In the genomic region with DNA sequence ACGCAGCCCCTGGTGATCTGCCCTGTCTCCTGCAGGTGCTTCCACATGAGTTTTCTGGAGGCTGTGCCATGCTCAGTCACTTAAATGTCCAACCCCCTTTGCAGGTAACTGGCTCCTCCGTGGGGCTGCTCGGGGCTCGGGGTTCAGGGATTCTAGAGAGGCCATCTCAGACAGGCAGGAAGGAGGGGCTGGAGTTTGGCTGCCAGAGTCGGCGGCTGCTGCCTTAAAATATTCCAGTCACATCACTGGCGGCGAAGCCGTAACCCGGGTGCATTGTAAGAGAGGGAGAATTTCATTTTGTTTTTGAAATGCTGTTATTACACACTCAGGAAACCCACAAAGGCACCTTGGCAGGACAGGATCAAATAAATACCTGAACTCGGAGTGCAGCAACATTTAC, we compare ENCODE assay signal across 16 cellular contexts.
DNase-seq lines count a peak whose midpoint lies in the region; FAIRE-seq and TF ChIP-seq lines count a peak whose summit lies in the region.
"Had no signal": no experiment of that assay in that cellular context is flagged by ENCODE, and none has a peak within 500 bp of the region (broad histone marks: within the 10 kb centered on the region; RNA-seq: fewer than 3 reads in every experiment).

No MANE protein-coding gene starts in this region.

- no peak overlapping the region for H3K4me3 ChIP-seq in neural progenitor cell
- H3K4me3 ChIP-seq in MM.1S (ENCODE audit: low read length) = no peak overlapping the region
- H3K4me3 ChIP-seq: BLaER1 had no signal

- peaks cover 15% of the 10 kb centered on the region for H3K9me3 Mint-ChIP-seq in neural progenitor cell
- peaks cover 26% of the 10 kb centered on the region for H3K9me3 Mint-ChIP-seq in nephron progenitor cell

- H3K4me2 ChIP-seq in neural progenitor cell = no peak overlapping the region
- H3K4me2 ChIP-seq in MM.1S (ENCODE audit: low read depth, low read length) = no peak overlapping the region
- H3K4me2 ChIP-seq: BLaER1 had no signal

- no peaks in the 10 kb centered on the region for H3K9me2 ChIP-seq in MM.1S (replicated peaks; ENCODE audit: insufficient read depth, low read length)

- H3K4me1 ChIP-seq in neural progenitor cell (no peaks in the 10 kb centered on the region), MM.1S (ENCODE audit: low read length) (no peaks in the 10 kb centered on the region)
- H3K4me1 ChIP-seq: BLaER1, Caco-2 had no signal

- no peaks in the 10 kb centered on the region for H3K36me3 ChIP-seq in neural progenitor cell
- no peaks in the 10 kb centered on the region for H3K36me3 ChIP-seq in MM.1S (replicated peaks; ENCODE audit: insufficient read depth, low read length)
- H3K36me3 ChIP-seq: BLaER1 had no signal

- no peak overlapping the region for H3K27ac ChIP-seq in neural progenitor cell
- H3K27ac ChIP-seq in MM.1S (ENCODE audit: low read length) = no peak overlapping the region
- H3K27ac ChIP-seq: BLaER1 had no signal

- peak overlapping the region; percentile 74 for H3K27ac Mint-ChIP-seq in neural progenitor cell
- H3K27ac Mint-ChIP-seq in nephron progenitor cell = no peak overlapping the region
- H3K27ac Mint-ChIP-seq: CD8-positive, alpha-beta memory T cell had no signal

- H3K27me3 Mint-ChIP-seq in neural progenitor cell (ENCODE audit: insufficient read depth, low read depth) = peaks cover 4% of the 10 kb centered on the region
- H3K27me3 Mint-ChIP-seq in nephron progenitor cell (ENCODE audit: low read depth, poor library complexity) = peaks cover 11% of the 10 kb centered on the region

- TF ChIP-seq CTCF in neural progenitor cell (IDR thresholded peaks at IDR 0.05) (no peak), nephron progenitor cell (IDR thresholded peaks at IDR 0.05) (no peak), MM.1S (IDR thresholded peaks at IDR 0.05; ENCODE audit: low read length) (no peak)

- H3K9me3 ChIP-seq in neural progenitor cell (ENCODE audit: low read depth) = no peaks in the 10 kb centered on the region
- no peaks in the 10 kb centered on the region for H3K9me3 ChIP-seq in MM.1S (replicated peaks; ENCODE audit: insufficient read depth, low read length)

- H3K27me3 ChIP-seq in neural progenitor cell = no peaks in the 10 kb centered on the region
- peaks cover 92% of the 10 kb centered on the region for H3K27me3 ChIP-seq in MM.1S (replicated peaks; ENCODE audit: insufficient read depth, low read length)
- H3K27me3 ChIP-seq: BLaER1 had no signal

- no peak overlapping the region for H2AFZ ChIP-seq in neural progenitor cell (replicated peaks)
- no peak overlapping the region for H2AFZ ChIP-seq in MM.1S (ENCODE audit: low read length)

- no peak overlapping the region for H3K9ac ChIP-seq in neural progenitor cell
- no peak overlapping the region for H3K9ac ChIP-seq in MM.1S (ENCODE audit: low read length)
- H3K9ac ChIP-seq: BLaER1 had no signal

- FAIRE-seq in GM12891 (lab: Jason Lieb, UNC) = no peak
- FAIRE-seq: H54 had no signal

- peak; percentile 21 to 63 for DNase-seq in NCI-H526 (lab: John Stamatoyannopoulos, UW)
- DNase-seq in astrocyte of the hippocampus (ENCODE audit: low read depth, low spot score) = peak; percentile 66
- peak; percentile 9 for DNase-seq in globus pallidus (ENCODE audit: low spot score)
- no peak for DNase-seq in neural progenitor cell (ENCODE audit: low spot score)
- DNase-seq in GM12891 (ENCODE audit: insufficient read length, low spot score) = no peak
- DNase-seq in nephron progenitor cell = no peak
- DNase-seq in mucosa of gallbladder (ENCODE audit: low spot score) = no peak
- no peak for DNase-seq in MM.1S
- DNase-seq: 8988T; AML-193; Caco-2; CD8-positive, alpha-beta memory T cell; DND-41; GDM1 had no signal

- H4K20me1 ChIP-seq in neural progenitor cell (ENCODE audit: low read depth) (no peaks in the 10 kb centered on the region), MM.1S (ENCODE audit: insufficient read depth, low read length) (no peaks in the 10 kb centered on the region)
- H4K20me1 ChIP-seq: BLaER1 had no signal

- H3K36me3 Mint-ChIP-seq in neural progenitor cell (no peaks in the 10 kb centered on the region), nephron progenitor cell (ENCODE audit: low read depth) (no peaks in the 10 kb centered on the region)

- no peaks in the 10 kb centered on the region for H3K79me2 ChIP-seq in neural progenitor cell (ENCODE audit: low read depth)
- no peaks in the 10 kb centered on the region for H3K79me2 ChIP-seq in MM.1S (ENCODE audit: low read length)

- no peak for TF ChIP-seq POLR2A in GM12891 (IDR thresholded peaks at IDR 0.05; ENCODE audit: low read depth, low read length)

- H3F3A ChIP-seq in neural progenitor cell (ENCODE audit: low read depth) = no peaks in the 10 kb centered on the region
- H3F3A ChIP-seq in MM.1S (ENCODE audit: insufficient read depth, low read length) = no peaks in the 10 kb centered on the region

- H3K4me3 Mint-ChIP-seq in neural progenitor cell (no peak overlapping the region), nephron progenitor cell (no peak overlapping the region)
- H3K4me3 Mint-ChIP-seq: CD8-positive, alpha-beta memory T cell had no signal

- H3K4me1 Mint-ChIP-seq in neural progenitor cell (peaks cover 15% of the 10 kb centered on the region), nephron progenitor cell (peaks cover 12% of the 10 kb centered on the region)
- H3K4me1 Mint-ChIP-seq: CD8-positive, alpha-beta memory T cell had no signal

TF ChIP-seq in GM12891, 5 proteins besides CTCF, POLR2A, EP300 and RAD21:
- no peak for TF ChIP-seq SPI1 (IDR thresholded peaks at IDR 0.05; ENCODE audit: low read depth, low read length)
- no peak for TF ChIP-seq POU2F2 (IDR thresholded peaks at IDR 0.05; ENCODE audit: low read depth, low read length)
- no peak for TF ChIP-seq TAF1 (IDR thresholded peaks at IDR 0.05; ENCODE audit: low read depth, low read length)
- no peak for TF ChIP-seq POLR2AphosphoS5 (IDR thresholded peaks at IDR 0.05; ENCODE audit: low read depth, low read length)
- TF ChIP-seq PAX5 (IDR thresholded peaks at IDR 0.05; ENCODE audit: insufficient read depth, low read length, severe bottlenecking) = no peak

Comparison
In these comparisons a context has a peak if more than half of its experiments do, and no peak if none do; other contexts are left out.
1. DNase-seq: peak in NCI-H526 (2 of 2), astrocyte of the hippocampus (single experiment) and globus pallidus (single experiment); none in neural progenitor cell (single experiment), GM12891 (single experiment), nephron progenitor cell (single experiment), mucosa of gallbladder (single experiment) and MM.1S (single experiment).